Comparison of ENCODE assay signal across 17 cellular contexts in the genomic region with DNA sequence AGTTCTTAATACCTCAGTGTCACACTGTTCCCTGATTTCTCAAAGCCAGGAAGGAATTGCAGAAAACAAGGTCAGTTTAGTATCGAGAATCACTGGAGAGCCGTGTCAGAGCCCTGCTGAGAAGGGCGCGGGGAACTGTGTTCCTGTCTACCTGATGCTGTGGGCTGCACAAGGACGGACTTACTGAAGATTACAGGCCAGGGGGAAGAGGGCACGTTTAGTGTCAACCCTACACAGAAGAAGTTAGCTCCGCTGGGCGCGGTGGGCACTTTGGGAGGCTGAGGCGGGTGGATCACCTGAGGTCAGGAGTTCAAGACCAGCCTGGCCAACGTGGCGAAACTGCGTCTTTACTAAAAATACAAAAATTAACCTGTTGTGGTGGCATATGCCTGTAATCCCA.
DNase-seq lines count a peak whose midpoint lies in the region; TF ChIP-seq lines count a peak whose summit lies in the region.
"Had no signal": no experiment of that assay in that cellular context is flagged by ENCODE, and none has a peak within 500 bp of the region (broad histone marks: within the 10 kb centered on the region; RNA-seq: fewer than 3 reads in every experiment).

No MANE protein-coding gene starts in this region.

- H3K4me1 ChIP-seq in endodermal cell (ENCODE audit: control insufficient read depth, insufficient read depth, low read length) = no peaks in the 10 kb centered on the region

- no peaks in the 10 kb centered on the region for H3K27me3 Mint-ChIP-seq in endodermal cell (ENCODE audit: insufficient read depth)
- H3K27me3 Mint-ChIP-seq in nephron progenitor cell (ENCODE audit: low read depth, poor library complexity) = no peaks in the 10 kb centered on the region
- H3K27me3 Mint-ChIP-seq in activated naive CD8-positive, alpha-beta T cell treated with anti-CD3 and anti-CD28 coated beads for 36 hours = no peaks in the 10 kb centered on the region

- H3K4me3 Mint-ChIP-seq in endodermal cell (no peak overlapping the region), nephron progenitor cell (no peak overlapping the region)
- H3K4me3 Mint-ChIP-seq in activated naive CD8-positive, alpha-beta T cell treated with anti-CD3 and anti-CD28 coated beads for 36 hours = no peak overlapping the region
- H3K4me3 Mint-ChIP-seq: CD14-positive monocyte had no signal

- H3K27ac ChIP-seq in endodermal cell (ENCODE audit: low read depth, low read length) (peak overlapping the region; percentile 47), temporal lobe (ENCODE audit: low read depth, low read length) (peak overlapping the region; percentile 98)
- H3K27ac ChIP-seq: 22Rv1 had no signal

- no peaks in the 10 kb centered on the region for H3K9me3 ChIP-seq in endodermal cell (ENCODE audit: control insufficient read depth, low read length)

- H3K27ac Mint-ChIP-seq in endodermal cell (no peak overlapping the region), nephron progenitor cell (peak overlapping the region; percentile 85)
- H3K27ac Mint-ChIP-seq in activated naive CD8-positive, alpha-beta T cell treated with anti-CD3 and anti-CD28 coated beads for 36 hours = no peak overlapping the region
- H3K27ac Mint-ChIP-seq: IgD-negative memory B cell had no signal

- no peak for TF ChIP-seq CTCF in endodermal cell (conservative IDR thresholded peaks at IDR 0.05)
- TF ChIP-seq CTCF in nephron progenitor cell (IDR thresholded peaks at IDR 0.05) = no peak

- DNase-seq in NCI-H526 (lab: John Stamatoyannopoulos, UW) (peak; percentile 49 to 71), NCI-H526 treated with DMSO at 0.1 percent for 48 hours (lab: John Stamatoyannopoulos, UW) (no peak), endodermal cell (no peak), nephron progenitor cell (no peak), NCI-H2171 (lab: John Stamatoyannopoulos, UW) (no peak), UCSD-AML1 (lab: John Stamatoyannopoulos, UW; ENCODE audit: unreplicated experiment) (no peak)
- DNase-seq in activated naive CD8-positive, alpha-beta T cell treated with anti-CD3 and anti-CD28 coated beads for 36 hours = no peak
- DNase-seq: AML-193, DMS79 treated with DMSO at 0.1 percent for 48 hours, NCI-H1092 treated with DMSO at 0.1 percent for 48 hours, NCI-H2081 treated with DMSO at 0.1 percent for 48 hours, NCI-H510A, SHP77 treated with DMSO at 0.1 percent for 48 hours had no signal

- H3K36me3 Mint-ChIP-seq in endodermal cell (ENCODE audit: low read depth) (peaks cover 3% of the 10 kb centered on the region), nephron progenitor cell (ENCODE audit: low read depth) (peaks cover 4% of the 10 kb centered on the region)
- H3K36me3 Mint-ChIP-seq in activated naive CD8-positive, alpha-beta T cell treated with anti-CD3 and anti-CD28 coated beads for 36 hours = peaks cover 12% of the 10 kb centered on the region
- H3K36me3 Mint-ChIP-seq: CD14-positive monocyte, IgD-negative memory B cell had no signal

- H3K36me3 ChIP-seq in endodermal cell (ENCODE audit: control insufficient read depth, insufficient read depth, low read length) = no peaks in the 10 kb centered on the region

- H3K9ac ChIP-seq in endodermal cell (ENCODE audit: extremely low read depth, low read length, poor library complexity, severe bottlenecking) = no peak overlapping the region

- WGBS in endodermal cell (ENCODE audit: insufficient coverage in 1 of 2, insufficient read length in 1 of 2), 2 experiments = 92% methylated on average over 6 to 13 of the region's 13 CpGs

- no peaks in the 10 kb centered on the region for H3K27me3 ChIP-seq in endodermal cell (ENCODE audit: control insufficient read depth, insufficient read depth, low read length, poor library complexity, severe bottlenecking)

- no peak overlapping the region for H3K4me3 ChIP-seq in endodermal cell (ENCODE audit: low read length)

- H3K9me3 Mint-ChIP-seq in endodermal cell = no peaks in the 10 kb centered on the region
- no peaks in the 10 kb centered on the region for H3K9me3 Mint-ChIP-seq in nephron progenitor cell
- H3K9me3 Mint-ChIP-seq in activated naive CD8-positive, alpha-beta T cell treated with anti-CD3 and anti-CD28 coated beads for 36 hours = peaks cover 4% of the 10 kb centered on the region

- H3K4me1 Mint-ChIP-seq in endodermal cell = peaks cover 4% of the 10 kb centered on the region
- peaks cover 57% of the 10 kb centered on the region for H3K4me1 Mint-ChIP-seq in nephron progenitor cell
- peaks cover 58% of the 10 kb centered on the region for H3K4me1 Mint-ChIP-seq in activated naive CD8-positive, alpha-beta T cell treated with anti-CD3 and anti-CD28 coated beads for 36 hours
- H3K4me1 Mint-ChIP-seq: IgD-negative memory B cell had no signal

Comparison
In these comparisons a context has a peak if more than half of its experiments do, and no peak if none do; other contexts are left out.
1. DNase-seq: peak in NCI-H526 (2 of 2); none in NCI-H526 treated with DMSO at 0.1 percent for 48 hours (single experiment), endodermal cell (single experiment), nephron progenitor cell (single experiment), activated naive CD8-positive, alpha-beta T cell treated with anti-CD3 and anti-CD28 coated beads for 36 hours (single experiment), NCI-H2171 (single experiment) and UCSD-AML1 (single experiment).